In the genomic region with DNA sequence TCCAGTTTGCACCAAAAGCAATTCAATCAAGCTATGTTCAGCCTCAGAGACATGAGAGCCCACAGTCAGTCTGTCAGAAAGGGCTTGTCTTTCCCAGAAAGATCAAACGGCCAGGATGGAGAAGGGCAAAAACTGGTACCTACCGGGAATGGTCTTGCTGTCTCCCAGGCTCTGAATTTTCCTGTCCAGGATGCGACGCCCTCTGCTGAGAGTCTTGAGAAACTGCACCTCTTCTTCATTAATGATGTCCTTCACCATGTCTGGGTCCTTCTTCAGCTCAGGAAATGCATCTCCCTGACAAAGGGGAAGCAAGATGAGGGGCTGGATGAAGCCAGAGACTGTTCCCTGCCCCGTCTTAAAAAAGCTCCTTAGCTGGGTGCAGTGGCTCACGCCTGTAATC, we compare ENCODE assay signal across 8 cellular contexts. TPM values are rescaled to one million over a fixed set of nuclear protein-coding genes. Genes with fewer than 3 reads are reported as not detected.
DNase-seq lines count a peak whose midpoint lies in the region; ATAC-seq, FAIRE-seq and TF ChIP-seq lines count a peak whose summit lies in the region.

No MANE protein-coding gene starts in this region.

- H3K9ac ChIP-seq in PC-3 (ENCODE audit: low read length) (no peak overlapping the region), endothelial cell of umbilical vein (replicated peaks; ENCODE audit: extremely low read depth, insufficient read depth, low read length) (no peak overlapping the region)

- H3K27ac ChIP-seq in PC-3 (ENCODE audit: low read length) (no peak overlapping the region), endothelial cell of umbilical vein (ENCODE audit: insufficient read depth, low read depth, low read length) (no peak overlapping the region)

- H3K27me3 ChIP-seq in PC-3 (ENCODE audit: low read length) (no peaks in the 10 kb centered on the region), endothelial cell of umbilical vein (ENCODE audit: control insufficient read depth in 2 of 2, insufficient read depth in 2 of 2, low read length in 2 of 2) (no peaks in the 10 kb centered on the region)

- no TSS peak for BruUV-seq in PC-3 (replicated peaks; lab: Mats Ljungman, UMichigan)
- no TSS peak for BruUV-seq in endothelial cell of umbilical vein (replicated peaks; lab: Mats Ljungman, UMichigan)

- POLR2A ChIA-PET in PC-3 (lab: Charles Lee; ENCODE audit: unreplicated experiment): interaction anchor here (0.6 to 1.0 kb wide), 2 partner anchors 20 to 32 kb away, joined by 3 to 4 read pairs; partner anchors contain the start of gene DDX19B
- POLR2A ChIA-PET in endothelial cell of umbilical vein (lab: Charles Lee): interaction anchor here (1.5 kb wide), 1 partner anchor 21 kb away, joined by 5 read pairs; the partner anchor contains the start of gene AARS1

- intact Hi-C loops in PC-3 (cut with micrococcal nuclease): no loop called here
- intact Hi-C loops in endothelial cell of umbilical vein (cut with micrococcal nuclease): no loop called here

- no peak overlapping the region for H2AFZ ChIP-seq in PC-3 (ENCODE audit: low read length)
- no peak overlapping the region for H2AFZ ChIP-seq in endothelial cell of umbilical vein (ENCODE audit: low read depth, low read length)

- no peak for TF ChIP-seq POLR2A in endothelial cell of umbilical vein (IDR thresholded peaks at IDR 0.05; ENCODE audit: low read depth, low read length)

- peak; percentile 94 for FAIRE-seq in endothelial cell of umbilical vein (lab: Jason Lieb, UNC)

- no peaks in the 10 kb centered on the region for H3K9me1 ChIP-seq in endothelial cell of umbilical vein (replicated peaks; ENCODE audit: control insufficient read depth, extremely low read depth, insufficient read depth, low read length)

- no peak overlapping the region for H3K4me2 ChIP-seq in PC-3 (ENCODE audit: low read length)
- no peak overlapping the region for H3K4me2 ChIP-seq in endothelial cell of umbilical vein (ENCODE audit: insufficient read depth, low read length)

- H3K4me3 ChIP-seq in GM12865 (ENCODE audit: low read depth, low read length) (no peak overlapping the region), PC-3 (ENCODE audit: low read length) (no peak overlapping the region), endothelial cell of umbilical vein (replicated peaks in 1 of 3; ENCODE audit: insufficient read depth in 1 of 3, low read depth in 1 of 3, low read length in 3 of 3) (no peak overlapping the region)

- TF ChIP-seq CTCF in GM12865 (IDR thresholded peaks at IDR 0.05; ENCODE audit: insufficient read depth, low read depth, low read length, missing control alignments) (peak; percentile 67), PC-3 (conservative IDR thresholded peaks at IDR 0.05; ENCODE audit: low read depth, low read length) (peak; percentile 66), endothelial cell of umbilical vein (IDR thresholded peaks at IDR 0.05; ENCODE audit: extremely low read depth in 1 of 2, insufficient read depth in 1 of 2, low read depth in 1 of 2, low read length in 2 of 2) (peak; percentile 71 to 76)

- no peaks in the 10 kb centered on the region for H3K4me1 ChIP-seq in PC-3 (ENCODE audit: insufficient read depth, low read length)
- H3K4me1 ChIP-seq in endothelial cell of umbilical vein (ENCODE audit: control insufficient read depth, extremely low read depth, insufficient read depth, low read length): no peaks in the 10 kb centered on the region

- DNase-seq in CD1c-positive myeloid dendritic cell (ENCODE audit: extremely low spot score) (peak; percentile 54), GM12865 (ENCODE audit: low read depth) (peak; percentile 46), PC-3 (peak; percentile 52), endothelial cell of umbilical vein (ENCODE audit: low read depth, low spot score) (peak; percentile 65), pons (ENCODE audit: low spot score) (peak; percentile 40)

- H3K9me2 ChIP-seq in PC-3 (replicated peaks; ENCODE audit: low read length): no peaks in the 10 kb centered on the region

- H3F3A ChIP-seq in PC-3 (ENCODE audit: low read length, unreplicated experiment): no peaks in the 10 kb centered on the region

- CTCF ChIA-PET in PC-3 (lab: Charles Lee): interaction anchor here (0.6 to 1.0 kb wide), 3 partner anchors 12 to 1469 kb away, joined by 3 to 16 read pairs (median 5); no protein-coding TSS in a partner anchor
- CTCF ChIA-PET in endothelial cell of umbilical vein (lab: Charles Lee): interaction anchor here (0.8 to 2.8 kb wide), 13 partner anchors 10 to 115 kb away, joined by 3 to 40 read pairs (median 5); partner anchors contain the start of gene EXOSC6

- no peaks in the 10 kb centered on the region for H3K79me2 ChIP-seq in PC-3 (ENCODE audit: low read length)
- H3K79me2 ChIP-seq in endothelial cell of umbilical vein (ENCODE audit: control insufficient read depth, insufficient read depth, low read length): no peaks in the 10 kb centered on the region

- peaks cover 42% of the 10 kb centered on the region for H3K36me3 ChIP-seq in PC-3 (ENCODE audit: low read depth, low read length)
- H3K36me3 ChIP-seq in endothelial cell of umbilical vein (ENCODE audit: control insufficient read depth in 2 of 2, extremely low read depth in 1 of 2, insufficient read depth in 2 of 2, low read length in 2 of 2): peaks cover 26 to 42% of the 10 kb centered on the region in 2 experiments

- no peaks in the 10 kb centered on the region for H4K20me1 ChIP-seq in PC-3 (ENCODE audit: low read length)
- no peaks in the 10 kb centered on the region for H4K20me1 ChIP-seq in endothelial cell of umbilical vein (replicated peaks; ENCODE audit: control insufficient read depth, extremely low read depth, insufficient read depth, low read length)

- peak; percentile 29; the same call in 1 of the 2 replicates for ATAC-seq in PC-3
- no peak for ATAC-seq in HG03175 (IDR thresholded peaks at IDR 0.05; ENCODE audit: unreplicated experiment)
- ATAC-seq in HG03432 (IDR thresholded peaks at IDR 0.05; ENCODE audit: unreplicated experiment): no peak
- ATAC-seq in HG02938 (IDR thresholded peaks at IDR 0.05; ENCODE audit: unreplicated experiment): no peak

- H3K9me3 ChIP-seq in PC-3 (ENCODE audit: low read length) (no peaks in the 10 kb centered on the region), endothelial cell of umbilical vein (replicated peaks; ENCODE audit: control insufficient read depth, insufficient read depth, low read length) (no peaks in the 10 kb centered on the region)

- dilution Hi-C loops in endothelial cell of umbilical vein (cut with MboI; ENCODE audit: extremely low pct_ligation_motif_present, low sequenced_read_pairs): no loop called here

TF ChIP-seq in endothelial cell of umbilical vein, 7 proteins besides CTCF, POLR2A, EP300 and RAD21:
- TF ChIP-seq MAX (IDR thresholded peaks at IDR 0.05; ENCODE audit: insufficient read depth, insufficient read length) (no peak), POLR2AphosphoS5 (IDR thresholded peaks at IDR 0.05; ENCODE audit: insufficient read depth, low read depth, low read length) (no peak), MYC (IDR thresholded peaks at IDR 0.05; ENCODE audit: low read depth, low read length) (no peak), FOS (IDR thresholded peaks at IDR 0.05; ENCODE audit: borderline replicate concordance, insufficient read depth, low read length) (no peak), GATA2 (IDR thresholded peaks at IDR 0.05; ENCODE audit: insufficient read depth, insufficient read length, low read depth, low read length) (no peak), JUN (IDR thresholded peaks at IDR 0.05; ENCODE audit: borderline replicate concordance, insufficient read depth, insufficient read length, low read depth) (no peak), EZH2 (IDR thresholded peaks at IDR 0.05; ENCODE audit: borderline replicate concordance, low read depth, low read length, severe bottlenecking) (no peak)
TF ChIP-seq in endothelial cell of umbilical vein: peak in this region for 0.

RNA-seq across cellular contexts. Expression of gene EXOSC6, which starts 15.8 kb away (rescaled TPM):
- total RNA-seq in PC-3 (2014; rRNA removed): 21.4 and 29.9 TPM in 2 replicates
- 29.2 and 30.6 TPM in 2 replicates for total RNA-seq in endothelial cell of umbilical vein
- polyA plus RNA-seq in endothelial cell of umbilical vein: 11.6 and 12.6 TPM in 2 replicates
- 10.8 and 10.9 TPM in 2 replicates for polyA plus RNA-seq in endothelial cell of umbilical vein (2011; cell fraction: cytosol; rRNA removed)
- 8.4 and 10.0 TPM in 2 replicates for polyA plus RNA-seq in endothelial cell of umbilical vein (2011; cell fraction: nucleus; rRNA removed)
- polyA plus RNA-seq in endothelial cell of umbilical vein (2012): 6.7 and 7.4 TPM in 2 replicates
- polyA minus RNA-seq in endothelial cell of umbilical vein: 10.3 and 12.3 TPM in 2 replicates
- polyA minus RNA-seq in endothelial cell of umbilical vein (2011; cell fraction: cytosol; rRNA and poly(A)+ RNA removed): 16.2 TPM
- polyA minus RNA-seq in endothelial cell of umbilical vein (2011; cell fraction: nucleus; rRNA and poly(A)+ RNA removed): 8.8 and 11.3 TPM in 2 replicates

RNA-seq across cellular contexts. Expression of gene AARS1, which starts 21.8 kb away (rescaled TPM):
- total RNA-seq in PC-3 (2014; rRNA removed) (60.9 and 91.9 TPM in 2 replicates), endothelial cell of umbilical vein (109 and 110 TPM in 2 replicates)
- 58.9 and 71.3 TPM in 2 replicates for polyA plus RNA-seq in endothelial cell of umbilical vein
- 82.0 and 84.3 TPM in 2 replicates for polyA plus RNA-seq in endothelial cell of umbilical vein (2011; cell fraction: cytosol; rRNA removed)
- 115 and 118 TPM in 2 replicates for polyA plus RNA-seq in endothelial cell of umbilical vein (2011; cell fraction: nucleus; rRNA removed)
- 99.2 and 104 TPM in 2 replicates for polyA plus RNA-seq in endothelial cell of umbilical vein (2012)
- 116 and 125 TPM in 2 replicates for polyA minus RNA-seq in endothelial cell of umbilical vein
- polyA minus RNA-seq in endothelial cell of umbilical vein (2011; cell fraction: cytosol; rRNA and poly(A)+ RNA removed): 144 TPM
- 42.4 and 56.3 TPM in 2 replicates for polyA minus RNA-seq in endothelial cell of umbilical vein (2011; cell fraction: nucleus; rRNA and poly(A)+ RNA removed)

RNA-seq across cellular contexts. Expression of gene DDX19B, which starts 31.5 kb away (rescaled TPM):
- 18.1 and 21.5 TPM in 2 replicates for total RNA-seq in PC-3 (2014; rRNA removed)
- total RNA-seq in endothelial cell of umbilical vein: 33.6 and 34.3 TPM in 2 replicates
- 23.8 and 28.1 TPM in 2 replicates for polyA plus RNA-seq in endothelial cell of umbilical vein
- polyA plus RNA-seq in endothelial cell of umbilical vein (2011; cell fraction: cytosol; rRNA removed): 34.8 and 35.9 TPM in 2 replicates
- polyA plus RNA-seq in endothelial cell of umbilical vein (2011; cell fraction: nucleus; rRNA removed): 57.9 and 59.1 TPM in 2 replicates
- 34.0 and 36.3 TPM in 2 replicates for polyA plus RNA-seq in endothelial cell of umbilical vein (2012)
- polyA minus RNA-seq in endothelial cell of umbilical vein: 14.3 and 17.4 TPM in 2 replicates
- 8.5 TPM for polyA minus RNA-seq in endothelial cell of umbilical vein (2011; cell fraction: cytosol; rRNA and poly(A)+ RNA removed)
- polyA minus RNA-seq in endothelial cell of umbilical vein (2011; cell fraction: nucleus; rRNA and poly(A)+ RNA removed): 14.2 and 14.9 TPM in 2 replicates
